ENCODE assay signal across 1 cellular context in genomic region chr13:91291078-91291477, GRCh38.
TF ChIP-seq lines count a peak whose summit lies in the region.

No MANE protein-coding gene starts in this region.

TF ChIP-seq in H1, 55 proteins besides CTCF, POLR2A, EP300 and RAD21:
- TF ChIP-seq FOSL1 (IDR thresholded peaks at IDR 0.05; ENCODE audit: insufficient read depth, low read depth, low read length) (no peak), JUN (IDR thresholded peaks at IDR 0.05; ENCODE audit: low read depth, low read length) (no peak), E2F6 (IDR thresholded peaks at IDR 0.05) (no peak), ASH2L (IDR thresholded peaks at IDR 0.05; ENCODE audit: low read length) (no peak), CBX8 (IDR thresholded peaks at IDR 0.05; ENCODE audit: borderline replicate concordance, low read depth, low read length) (no peak), TCF12 (IDR thresholded peaks at IDR 0.05; ENCODE audit: low read depth, low read length) (no peak), CEBPB (IDR thresholded peaks at IDR 0.05; ENCODE audit: low read depth, low read length) (no peak), KDM4A (IDR thresholded peaks at IDR 0.05; ENCODE audit: low read depth, low read length, severe bottlenecking) (no peak), GABPA (IDR thresholded peaks at IDR 0.05; ENCODE audit: borderline replicate concordance, insufficient read depth, low read length) (no peak), BRCA1 (IDR thresholded peaks at IDR 0.05; ENCODE audit: low read depth, low read length) (no peak), ZNF274 (IDR thresholded peaks at IDR 0.05; ENCODE audit: borderline replicate concordance, extremely low read depth, low read length) (no peak), KDM1A (IDR thresholded peaks at IDR 0.05; ENCODE audit: borderline replicate concordance, low read length) (no peak), PHF8 (conservative IDR thresholded peaks at IDR 0.05; ENCODE audit: low read depth, low read length) (no peak)
- TF ChIP-seq, protein P1, sequence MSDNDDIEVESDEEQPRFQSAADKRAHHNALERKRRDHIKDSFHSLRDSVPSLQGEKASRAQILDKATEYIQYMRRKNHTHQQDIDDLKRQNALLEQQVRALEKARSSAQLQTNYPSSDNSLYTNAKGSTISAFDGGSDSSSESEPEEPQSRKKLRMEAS (IDR thresholded peaks at IDR 0.05) = no peak
- TF ChIP-seq, protein P2, sequence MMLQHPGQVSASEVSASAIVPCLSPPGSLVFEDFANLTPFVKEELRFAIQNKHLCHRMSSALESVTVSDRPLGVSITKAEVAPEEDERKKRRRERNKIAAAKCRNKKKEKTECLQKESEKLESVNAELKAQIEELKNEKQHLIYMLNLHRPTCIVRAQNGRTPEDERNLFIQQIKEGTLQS (IDR thresholded peaks at IDR 0.05; ENCODE audit: insufficient read depth, low read depth, low read length) = no peak
